1 cellular context compared by ENCODE assay signal in the genomic region with DNA sequence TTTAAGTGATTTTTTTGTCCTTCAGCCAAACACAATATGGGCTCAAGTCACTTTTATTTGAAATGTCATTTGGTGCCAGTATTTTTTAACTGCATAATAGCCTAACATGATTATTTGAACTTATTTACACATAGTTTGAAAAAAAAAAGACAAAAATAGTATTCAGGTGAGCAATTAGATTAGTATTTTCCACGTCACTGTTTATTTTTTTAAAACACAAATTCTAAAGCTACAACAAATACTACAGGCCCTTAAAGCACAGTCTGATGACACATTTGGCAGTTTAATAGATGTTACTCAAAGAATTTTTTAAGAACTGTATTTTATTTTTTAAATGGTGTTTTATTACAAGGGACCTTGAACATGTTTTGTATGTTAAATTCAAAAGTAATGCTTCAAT.
TF ChIP-seq lines count a peak whose summit lies in the region.

No MANE protein-coding gene starts in this region.

TF ChIP-seq in IMR-90, 13 proteins besides CTCF, POLR2A, EP300 and RAD21:
- TF ChIP-seq FOS (IDR thresholded peaks at IDR 0.05; ENCODE audit: low read depth, low read length) (no peak), CEBPB (IDR thresholded peaks at IDR 0.05; ENCODE audit: low read depth, low read length) (no peak), MXI1 (IDR thresholded peaks at IDR 0.05; ENCODE audit: borderline replicate concordance, low read depth, low read length) (no peak)
- TF ChIP-seq, protein P1, sequence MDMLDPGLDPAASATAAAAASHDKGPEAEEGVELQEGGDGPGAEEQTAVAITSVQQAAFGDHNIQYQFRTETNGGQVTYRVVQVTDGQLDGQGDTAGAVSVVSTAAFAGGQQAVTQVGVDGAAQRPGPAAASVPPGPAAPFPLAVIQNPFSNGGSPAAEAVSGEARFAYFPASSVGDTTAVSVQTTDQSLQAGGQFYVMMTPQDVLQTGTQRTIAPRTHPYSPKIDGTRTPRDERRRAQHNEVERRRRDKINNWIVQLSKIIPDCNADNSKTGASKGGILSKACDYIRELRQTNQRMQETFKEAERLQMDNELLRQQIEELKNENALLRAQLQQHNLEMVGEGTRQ (IDR thresholded peaks at IDR 0.05; ENCODE audit: low read depth, low read length): no peak
